20 cellular contexts compared by ENCODE assay signal in genomic region chr10:70160798-70161197, GRCh38.
"Had no signal": no experiment of that assay in that cellular context is flagged by ENCODE, and none has a peak within 500 bp of the region (broad histone marks: within the 10 kb centered on the region; RNA-seq: fewer than 3 reads in every experiment).

No MANE protein-coding gene starts in this region.

- H3K27ac ChIP-seq: adrenal gland, colonic mucosa, esophagus squamous epithelium, psoas muscle, spleen, suprapubic skin, upper lobe of right lung, VCaP had no signal

- H3K4me1 ChIP-seq: colonic mucosa had no signal

- ATAC-seq: left colon; naive thymus-derived CD4-positive, alpha-beta T cell; psoas muscle; sciatic nerve; stimulated activated memory B cell treated with anti-CD40 and anti-IgM and Interleukin-4, amounts not matched to agents 10 μg/mL and 1 μg/mL and 100 μg/mL, for 72 hours; upper lobe of right lung had no signal

- H3K9me3 Mint-ChIP-seq: activated T-helper 1 cell treated with anti-CD3 and anti-CD28 coated beads, Interleukin-12 subunit alpha, Interleukin-12 subunit beta, Interleukin-2, Interleukin-4 antibody, amounts not matched to agents 30 ng/mL and 10 ng/mL and 1 ng/mL, durations not matched to agents 14 hours and 24 hours and 36 hours; immature natural killer cell; naive thymus-derived CD4-positive, alpha-beta T cell; stimulated activated memory B cell treated with anti-CD40 and anti-IgM and Interleukin-4, amounts not matched to agents 10 μg/mL and 1 μg/mL and 100 μg/mL, for 72 hours had no signal

- H3K27me3 Mint-ChIP-seq: naive thymus-derived CD4-positive, alpha-beta T cell; stimulated activated memory B cell treated with anti-CD40 and anti-IgM and Interleukin-4, amounts not matched to agents 10 μg/mL and 1 μg/mL and 100 μg/mL, for 72 hours had no signal

- DNase-seq: activated CD4-positive, alpha-beta T cell treated with anti-CD3 and anti-CD28 coated beads, Interleukin-2, amount 50 U/mL, for 1 hour; adrenal gland; colonic mucosa; esophagus squamous epithelium; foreskin fibroblast; glutamatergic neuron; immature natural killer cell; left colon; naive thymus-derived CD4-positive, alpha-beta T cell; psoas muscle; spleen; stimulated activated CD4-positive, alpha-beta T cell treated with anti-CD3 and anti-CD28 coated beads, Interleukin-1b, Interleukin-23, amount 100 ng/mL, for 48 hours; upper lobe of right lung had no signal

- H3K4me3 Mint-ChIP-seq: activated T-helper 1 cell treated with anti-CD3 and anti-CD28 coated beads, Interleukin-12 subunit alpha, Interleukin-12 subunit beta, Interleukin-2, Interleukin-4 antibody, amounts not matched to agents 30 ng/mL and 10 ng/mL and 1 ng/mL, durations not matched to agents 14 hours and 24 hours and 36 hours; stimulated activated memory B cell treated with anti-CD40 and anti-IgM and Interleukin-4, amounts not matched to agents 10 μg/mL and 1 μg/mL and 100 μg/mL, for 72 hours had no signal

- H3K9me3 ChIP-seq: adrenal gland, colonic mucosa, esophagus squamous epithelium, neutrophil, psoas muscle, spleen, suprapubic skin, upper lobe of right lung had no signal

- H3K4me3 ChIP-seq: adrenal gland, colonic mucosa, esophagus squamous epithelium, lung, psoas muscle, spleen, suprapubic skin, upper lobe of right lung had no signal

- H3K27ac Mint-ChIP-seq: activated T-helper 1 cell treated with anti-CD3 and anti-CD28 coated beads, Interleukin-12 subunit alpha, Interleukin-12 subunit beta, Interleukin-2, Interleukin-4 antibody, amounts not matched to agents 30 ng/mL and 10 ng/mL and 1 ng/mL, durations not matched to agents 14 hours and 24 hours and 36 hours; stimulated activated memory B cell treated with anti-CD40 and anti-IgM and Interleukin-4, amounts not matched to agents 10 μg/mL and 1 μg/mL and 100 μg/mL, for 72 hours had no signal

- H3K27me3 ChIP-seq: adrenal gland, colonic mucosa, esophagus squamous epithelium, neutrophil, spleen, suprapubic skin, upper lobe of right lung had no signal
